In the genomic region with DNA sequence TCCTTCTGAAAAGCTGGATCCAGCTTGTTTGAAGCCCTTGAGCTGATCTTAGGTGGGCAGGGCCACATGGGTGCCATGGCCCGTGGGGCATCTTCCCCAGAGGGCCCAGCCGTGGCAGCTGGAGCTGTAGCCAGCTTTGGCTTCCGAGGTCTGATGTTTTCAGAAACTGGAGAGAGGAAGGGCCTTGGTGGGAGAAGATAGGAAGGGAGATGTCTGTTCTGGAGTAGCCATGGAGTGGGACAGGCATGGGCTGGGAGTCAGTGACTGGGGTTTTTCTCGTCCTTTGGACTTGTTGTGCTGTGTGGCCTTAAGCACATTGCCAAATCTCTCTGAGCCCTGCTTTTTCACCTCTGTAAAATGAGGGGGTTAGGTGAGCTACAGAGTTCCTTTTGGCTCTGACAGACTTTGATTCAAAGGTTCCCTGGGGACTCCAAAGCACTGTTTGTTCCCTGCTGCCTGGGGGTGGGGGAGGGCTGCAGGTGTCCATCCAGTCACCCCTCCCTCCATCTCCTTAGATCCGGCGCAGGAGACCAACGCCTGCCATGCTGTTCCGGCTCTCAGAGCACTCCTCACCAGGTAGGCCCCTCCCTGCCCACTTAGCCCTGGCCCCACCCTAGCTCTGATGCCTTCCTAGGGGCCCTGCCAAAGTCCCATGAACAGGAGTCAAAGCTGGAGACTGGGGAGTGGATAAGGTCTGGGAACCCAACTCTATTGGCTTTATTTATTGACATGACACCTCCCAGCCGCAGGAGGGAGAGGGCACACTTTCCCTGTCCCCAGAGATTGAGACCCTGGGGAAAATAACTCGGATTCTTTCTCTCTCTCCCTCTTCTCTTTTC, we compare ENCODE assay signal across 1 cellular context.
A peak's percentile ranks its signal among the peaks of the same experiment; 100 is the strongest.
TF ChIP-seq lines count a peak whose summit lies in the region.

No MANE protein-coding gene starts in this region.

TF ChIP-seq in HepG2, 621 proteins besides CTCF, POLR2A, EP300 and RAD21:
- TF ChIP-seq ZNF430 (CRISPR knock-in tag; IDR thresholded peaks at IDR 0.05) (no peak), EZH2 (conservative IDR thresholded peaks at IDR 0.05; ENCODE audit: low read depth, low read length) (no peak), ELK4 (CRISPR knock-in tag; IDR thresholded peaks at IDR 0.05; ENCODE audit: borderline replicate concordance) (no peak), ZNF614 (CRISPR knock-in tag; IDR thresholded peaks at IDR 0.05; ENCODE audit: borderline replicate concordance) (no peak), ZNF720 (CRISPR knock-in tag; IDR thresholded peaks at IDR 0.05) (no peak), ZNF768 (CRISPR knock-in tag; IDR thresholded peaks at IDR 0.05) (peak; percentile 90), ZNF34 (CRISPR knock-in tag; IDR thresholded peaks at IDR 0.05; ENCODE audit: borderline replicate concordance) (no peak), ZUFSP (CRISPR knock-in tag; IDR thresholded peaks at IDR 0.05; ENCODE audit: borderline replicate concordance) (no peak), FUBP1 (CRISPR knock-in tag; IDR thresholded peaks at IDR 0.05; ENCODE audit: borderline replicate concordance) (no peak), ZKSCAN5 (CRISPR knock-in tag; IDR thresholded peaks at IDR 0.05) (no peak), ZBTB42 (CRISPR knock-in tag; IDR thresholded peaks at IDR 0.05) (no peak), GZF1 (CRISPR knock-in tag; IDR thresholded peaks at IDR 0.05) (no peak), ZNF180 (CRISPR knock-in tag; IDR thresholded peaks at IDR 0.05; ENCODE audit: borderline replicate concordance, low read depth) (no peak), GABPB1 (CRISPR knock-in tag; IDR thresholded peaks at IDR 0.05) (0 out of 2 replicates have a peak, but pooled peaks have one; percentile 11), ZNF607 (CRISPR knock-in tag; IDR thresholded peaks at IDR 0.05; ENCODE audit: borderline replicate concordance) (no peak), KLF12 (CRISPR knock-in tag; IDR thresholded peaks at IDR 0.05; ENCODE audit: borderline replicate concordance) (no peak), FOXM1 (CRISPR knock-in tag; IDR thresholded peaks at IDR 0.05) (no peak), ARNTL (CRISPR knock-in tag; IDR thresholded peaks at IDR 0.05) (no peak), ESRRA (CRISPR knock-in tag; IDR thresholded peaks at IDR 0.05; ENCODE audit: low read depth) (no peak)
- TF ChIP-seq, protein P1, sequence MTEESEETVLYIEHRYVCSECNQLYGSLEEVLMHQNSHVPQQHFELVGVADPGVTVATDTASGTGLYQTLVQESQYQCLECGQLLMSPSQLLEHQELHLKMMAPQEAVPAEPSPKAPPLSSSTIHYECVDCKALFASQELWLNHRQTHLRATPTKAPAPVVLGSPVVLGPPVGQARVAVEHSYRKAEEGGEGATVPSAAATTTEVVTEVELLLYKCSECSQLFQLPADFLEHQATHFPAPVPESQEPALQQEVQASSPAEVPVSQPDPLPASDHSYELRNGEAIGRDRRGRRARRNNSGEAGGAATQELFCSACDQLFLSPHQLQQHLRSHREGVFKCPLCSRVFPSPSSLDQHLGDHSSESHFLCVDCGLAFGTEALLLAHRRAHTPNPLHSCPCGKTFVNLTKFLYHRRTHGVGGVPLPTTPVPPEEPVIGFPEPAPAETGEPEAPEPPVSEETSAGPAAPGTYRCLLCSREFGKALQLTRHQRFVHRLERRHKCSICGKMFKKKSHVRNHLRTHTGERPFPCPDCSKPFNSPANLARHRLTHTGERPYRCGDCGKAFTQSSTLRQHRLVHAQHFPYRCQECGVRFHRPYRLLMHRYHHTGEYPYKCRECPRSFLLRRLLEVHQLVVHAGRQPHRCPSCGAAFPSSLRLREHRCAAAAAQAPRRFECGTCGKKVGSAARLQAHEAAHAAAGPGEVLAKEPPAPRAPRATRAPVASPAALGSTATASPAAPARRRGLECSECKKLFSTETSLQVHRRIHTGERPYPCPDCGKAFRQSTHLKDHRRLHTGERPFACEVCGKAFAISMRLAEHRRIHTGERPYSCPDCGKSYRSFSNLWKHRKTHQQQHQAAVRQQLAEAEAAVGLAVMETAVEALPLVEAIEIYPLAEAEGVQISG (CRISPR knock-in tag; IDR thresholded peaks at IDR 0.05): peak; percentile 26; the same call in 1 of the 2 replicates
- TF ChIP-seq, protein P2, sequence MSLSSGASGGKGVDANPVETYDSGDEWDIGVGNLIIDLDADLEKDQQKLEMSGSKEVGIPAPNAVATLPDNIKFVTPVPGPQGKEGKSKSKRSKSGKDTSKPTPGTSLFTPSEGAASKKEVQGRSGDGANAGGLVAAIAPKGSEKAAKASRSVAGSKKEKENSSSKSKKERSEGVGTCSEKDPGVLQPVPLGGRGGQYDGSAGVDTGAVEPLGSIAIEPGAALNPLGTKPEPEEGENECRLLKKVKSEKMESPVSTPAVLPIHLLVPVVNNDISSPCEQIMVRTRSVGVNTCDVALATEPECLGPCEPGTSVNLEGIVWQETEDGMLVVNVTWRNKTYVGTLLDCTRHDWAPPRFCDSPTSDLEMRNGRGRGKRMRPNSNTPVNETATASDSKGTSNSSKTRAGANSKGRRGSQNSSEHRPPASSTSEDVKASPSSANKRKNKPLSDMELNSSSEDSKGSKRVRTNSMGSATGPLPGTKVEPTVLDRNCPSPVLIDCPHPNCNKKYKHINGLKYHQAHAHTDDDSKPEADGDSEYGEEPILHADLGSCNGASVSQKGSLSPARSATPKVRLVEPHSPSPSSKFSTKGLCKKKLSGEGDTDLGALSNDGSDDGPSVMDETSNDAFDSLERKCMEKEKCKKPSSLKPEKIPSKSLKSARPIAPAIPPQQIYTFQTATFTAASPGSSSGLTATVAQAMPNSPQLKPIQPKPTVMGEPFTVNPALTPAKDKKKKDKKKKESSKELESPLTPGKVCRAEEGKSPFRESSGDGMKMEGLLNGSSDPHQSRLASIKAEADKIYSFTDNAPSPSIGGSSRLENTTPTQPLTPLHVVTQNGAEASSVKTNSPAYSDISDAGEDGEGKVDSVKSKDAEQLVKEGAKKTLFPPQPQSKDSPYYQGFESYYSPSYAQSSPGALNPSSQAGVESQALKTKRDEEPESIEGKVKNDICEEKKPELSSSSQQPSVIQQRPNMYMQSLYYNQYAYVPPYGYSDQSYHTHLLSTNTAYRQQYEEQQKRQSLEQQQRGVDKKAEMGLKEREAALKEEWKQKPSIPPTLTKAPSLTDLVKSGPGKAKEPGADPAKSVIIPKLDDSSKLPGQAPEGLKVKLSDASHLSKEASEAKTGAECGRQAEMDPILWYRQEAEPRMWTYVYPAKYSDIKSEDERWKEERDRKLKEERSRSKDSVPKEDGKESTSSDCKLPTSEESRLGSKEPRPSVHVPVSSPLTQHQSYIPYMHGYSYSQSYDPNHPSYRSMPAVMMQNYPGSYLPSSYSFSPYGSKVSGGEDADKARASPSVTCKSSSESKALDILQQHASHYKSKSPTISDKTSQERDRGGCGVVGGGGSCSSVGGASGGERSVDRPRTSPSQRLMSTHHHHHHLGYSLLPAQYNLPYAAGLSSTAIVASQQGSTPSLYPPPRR (CRISPR knock-in tag; IDR thresholded peaks at IDR 0.05; ENCODE audit: borderline replicate concordance): no peak
